1 cellular context compared by ENCODE assay signal in the genomic region with DNA sequence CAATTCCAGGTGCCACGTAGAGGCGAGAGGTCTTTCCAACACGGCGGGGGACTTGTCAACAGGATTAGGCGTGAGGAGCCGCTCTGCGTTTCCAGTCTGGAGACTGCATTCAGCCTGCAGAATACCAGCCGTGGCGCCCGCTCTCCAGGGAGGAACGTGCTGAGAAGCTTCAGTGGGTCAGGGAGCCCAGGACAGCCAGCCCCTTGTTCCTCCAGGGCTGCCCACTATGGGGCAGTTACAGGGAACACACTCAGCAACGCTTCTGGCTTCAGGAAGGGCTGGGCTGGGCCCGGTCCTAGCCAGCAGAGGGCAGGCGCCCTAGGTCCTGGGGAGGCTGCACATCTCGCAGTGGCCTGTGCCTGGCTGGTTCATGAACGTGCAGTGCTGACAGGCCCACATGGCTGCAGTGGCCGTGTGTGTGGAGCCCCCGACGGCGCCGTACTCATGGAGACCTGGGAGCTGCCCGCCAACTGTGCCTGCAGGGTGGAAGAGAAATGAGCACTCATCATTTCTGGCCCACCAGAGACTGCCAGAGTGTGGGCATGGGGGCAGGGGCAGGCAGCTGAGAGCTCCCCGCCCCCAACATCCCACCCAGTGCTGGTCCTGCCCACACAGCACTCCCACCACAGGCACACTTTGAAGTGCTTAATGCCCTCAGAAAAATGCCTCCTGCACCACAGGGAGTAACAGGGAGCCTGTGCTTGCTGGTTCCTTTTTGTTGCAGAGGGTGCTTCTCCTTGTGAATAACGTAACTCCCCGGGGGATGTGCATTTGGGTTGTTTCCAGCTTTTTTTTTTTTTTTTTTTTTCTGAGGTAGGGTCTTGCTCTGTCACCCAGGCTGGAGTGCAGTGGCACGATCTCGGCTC.
TF ChIP-seq lines count a peak whose summit lies in the region.

No MANE protein-coding gene starts in this region.

TF ChIP-seq in GM23338, 12 proteins besides CTCF, POLR2A, EP300 and RAD21 (continued from another document):
- TF ChIP-seq, protein P1, sequence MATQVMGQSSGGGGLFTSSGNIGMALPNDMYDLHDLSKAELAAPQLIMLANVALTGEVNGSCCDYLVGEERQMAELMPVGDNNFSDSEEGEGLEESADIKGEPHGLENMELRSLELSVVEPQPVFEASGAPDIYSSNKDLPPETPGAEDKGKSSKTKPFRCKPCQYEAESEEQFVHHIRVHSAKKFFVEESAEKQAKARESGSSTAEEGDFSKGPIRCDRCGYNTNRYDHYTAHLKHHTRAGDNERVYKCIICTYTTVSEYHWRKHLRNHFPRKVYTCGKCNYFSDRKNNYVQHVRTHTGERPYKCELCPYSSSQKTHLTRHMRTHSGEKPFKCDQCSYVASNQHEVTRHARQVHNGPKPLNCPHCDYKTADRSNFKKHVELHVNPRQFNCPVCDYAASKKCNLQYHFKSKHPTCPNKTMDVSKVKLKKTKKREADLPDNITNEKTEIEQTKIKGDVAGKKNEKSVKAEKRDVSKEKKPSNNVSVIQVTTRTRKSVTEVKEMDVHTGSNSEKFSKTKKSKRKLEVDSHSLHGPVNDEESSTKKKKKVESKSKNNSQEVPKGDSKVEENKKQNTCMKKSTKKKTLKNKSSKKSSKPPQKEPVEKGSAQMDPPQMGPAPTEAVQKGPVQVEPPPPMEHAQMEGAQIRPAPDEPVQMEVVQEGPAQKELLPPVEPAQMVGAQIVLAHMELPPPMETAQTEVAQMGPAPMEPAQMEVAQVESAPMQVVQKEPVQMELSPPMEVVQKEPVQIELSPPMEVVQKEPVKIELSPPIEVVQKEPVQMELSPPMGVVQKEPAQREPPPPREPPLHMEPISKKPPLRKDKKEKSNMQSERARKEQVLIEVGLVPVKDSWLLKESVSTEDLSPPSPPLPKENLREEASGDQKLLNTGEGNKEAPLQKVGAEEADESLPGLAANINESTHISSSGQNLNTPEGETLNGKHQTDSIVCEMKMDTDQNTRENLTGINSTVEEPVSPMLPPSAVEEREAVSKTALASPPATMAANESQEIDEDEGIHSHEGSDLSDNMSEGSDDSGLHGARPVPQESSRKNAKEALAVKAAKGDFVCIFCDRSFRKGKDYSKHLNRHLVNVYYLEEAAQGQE (IDR thresholded peaks at IDR 0.05; ENCODE audit: unreplicated experiment), result no peak
- TF ChIP-seq ZNF114 (CRISPR knock-in tag; IDR thresholded peaks at IDR 0.05) (no peak), CREB1 (CRISPR knock-in tag; IDR thresholded peaks at IDR 0.05; ENCODE audit: low read depth) (no peak)
TF ChIP-seq in GM23338: peak in this region for 0.
